ENCODE assay signal across 8 cellular contexts in the genomic region with DNA sequence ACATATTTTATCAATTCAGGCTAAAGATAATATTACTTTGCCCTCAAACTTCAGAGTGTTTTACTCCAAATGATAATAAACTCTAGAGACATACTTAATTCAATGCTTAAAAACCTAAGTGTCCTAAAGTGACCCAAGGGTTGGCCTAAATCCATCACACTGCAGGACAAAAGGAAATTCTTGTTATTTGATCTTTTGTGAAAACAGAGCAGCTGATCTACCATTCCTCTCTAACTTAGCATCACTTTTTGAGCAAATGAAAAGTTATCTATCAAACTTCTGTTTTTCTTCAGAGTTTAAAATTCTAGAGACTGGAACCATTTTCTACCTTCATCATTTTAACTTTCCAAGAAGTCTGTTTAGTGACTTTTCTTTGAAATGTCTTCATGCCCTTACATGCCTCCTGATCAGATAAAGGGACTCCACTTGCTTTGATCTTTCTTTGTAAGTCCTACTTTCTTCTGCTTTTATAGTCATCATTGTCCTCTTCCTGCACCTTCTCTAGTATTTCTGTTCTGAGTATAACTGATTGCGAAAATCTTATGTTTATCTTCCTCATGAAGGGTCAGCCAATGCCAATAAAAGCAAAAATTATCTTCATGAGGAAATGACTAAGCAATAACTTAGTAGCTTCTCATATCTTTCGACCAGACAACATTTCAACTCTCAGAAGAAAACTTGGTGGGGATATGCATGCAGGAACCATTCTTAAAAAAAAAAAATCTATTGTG.
DNase-seq lines count a peak whose midpoint lies in the region; ATAC-seq and FAIRE-seq lines count a peak whose summit lies in the region.

No MANE protein-coding gene starts in this region.

- H3K4me1 Mint-ChIP-seq in activated naive CD8-positive, alpha-beta T cell treated with anti-CD3 and anti-CD28 coated beads, Interleukin-2, amount 50 U/mL, for 24 hours: peaks cover 17% of the 10 kb centered on the region

- peak overlapping the region; percentile 3 for H3K27ac Mint-ChIP-seq in activated naive CD8-positive, alpha-beta T cell treated with anti-CD3 and anti-CD28 coated beads, Interleukin-2, amount 50 U/mL, for 24 hours

- no peaks in the 10 kb centered on the region for H3K27me3 Mint-ChIP-seq in activated naive CD8-positive, alpha-beta T cell treated with anti-CD3 and anti-CD28 coated beads, Interleukin-2, amount 50 U/mL, for 24 hours

- peaks cover 4% of the 10 kb centered on the region for H3K9me3 Mint-ChIP-seq in activated naive CD8-positive, alpha-beta T cell treated with anti-CD3 and anti-CD28 coated beads, Interleukin-2, amount 50 U/mL, for 24 hours

- DNase-seq in A172 (ENCODE audit: low spot score): peak; percentile 83
- DNase-seq in HTR-8/SVneo (ENCODE audit: insufficient read length, low spot score): peak; percentile 31
- DNase-seq in activated naive CD8-positive, alpha-beta T cell treated with anti-CD3 and anti-CD28 coated beads, Interleukin-2, amount 50 U/mL, for 24 hours: no peak
- DNase-seq in kidney glomerular epithelial cell (lab: John Stamatoyannopoulos, UW): peak; percentile 76
- no peak for DNase-seq in NCI-H146 treated with DMSO at 0.1 percent for 48 hours (lab: John Stamatoyannopoulos, UW; ENCODE audit: unreplicated experiment)
- no peak for DNase-seq in NCI-H2171 (lab: John Stamatoyannopoulos, UW)
- DNase-seq in nucleus accumbens (lab: John Stamatoyannopoulos, UW): no peak

- no peak for ATAC-seq in activated naive CD8-positive, alpha-beta T cell treated with anti-CD3 and anti-CD28 coated beads, Interleukin-2, amount 50 U/mL, for 24 hours
- no peak for ATAC-seq in GM18870 (IDR thresholded peaks at IDR 0.05; ENCODE audit: unreplicated experiment)

- FAIRE-seq in HTR-8/SVneo (lab: Jason Lieb, UNC): no peak

- no peak overlapping the region for H3K4me3 Mint-ChIP-seq in activated naive CD8-positive, alpha-beta T cell treated with anti-CD3 and anti-CD28 coated beads, Interleukin-2, amount 50 U/mL, for 24 hours

- no peaks in the 10 kb centered on the region for H3K36me3 Mint-ChIP-seq in activated naive CD8-positive, alpha-beta T cell treated with anti-CD3 and anti-CD28 coated beads, Interleukin-2, amount 50 U/mL, for 24 hours (ENCODE audit: low read depth)

Comparison
In these comparisons a context has a peak if more than half of its experiments do, and no peak if none do; other contexts are left out.
1. DNase-seq: peak in A172 (single experiment), HTR-8/SVneo (single experiment) and kidney glomerular epithelial cell (single experiment); none in activated naive CD8-positive, alpha-beta T cell treated with anti-CD3 and anti-CD28 coated beads, Interleukin-2, amount 50 U/mL, for 24 hours (single experiment), NCI-H146 treated with DMSO at 0.1 percent for 48 hours (single experiment), NCI-H2171 (single experiment) and nucleus accumbens (0 of 56).